In the genomic region with DNA sequence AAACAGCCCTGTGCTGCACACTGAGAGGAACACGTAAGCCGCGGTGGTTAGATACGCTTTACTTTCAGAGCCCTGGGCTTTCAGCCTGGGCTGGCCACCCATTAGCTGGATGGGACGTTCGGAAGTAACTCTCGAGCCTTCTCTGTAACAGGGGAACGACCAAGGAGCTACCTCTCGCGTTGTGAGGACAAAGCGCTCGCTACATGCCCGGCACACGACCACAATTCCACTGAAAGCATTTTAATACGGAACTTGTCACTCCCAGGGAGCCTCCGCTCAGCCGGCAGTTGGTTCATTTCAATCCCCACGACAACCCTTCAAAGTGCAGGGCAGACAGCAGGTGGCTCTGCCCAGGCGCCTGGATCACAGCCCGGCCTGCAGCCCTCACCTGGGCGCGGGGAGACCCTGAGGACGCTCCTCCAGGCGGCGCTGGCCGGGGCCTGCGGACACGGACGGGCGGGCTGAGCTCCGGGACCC, we compare ENCODE assay signal across 1 cellular context.
TF ChIP-seq lines count a peak whose summit lies in the region.

No MANE protein-coding gene starts in this region.

TF ChIP-seq in K562, 482 proteins besides CTCF, POLR2A, EP300 and RAD21:
- TF ChIP-seq FOXP1 (CRISPR knock-in tag; IDR thresholded peaks at IDR 0.05) (peak; percentile 59; the same call in 1 of the 2 replicates), TEAD1 (CRISPR knock-in tag; IDR thresholded peaks at IDR 0.05) (peak in 1 of 2 experiments; percentile 37; a peak in 1 of 4 replicates), KDM5B (IDR thresholded peaks at IDR 0.05; ENCODE audit: insufficient replicate concordance, low read depth, low read length) (peak; percentile 41), GABPB2 (CRISPR knock-in tag; conservative IDR thresholded peaks at IDR 0.05) (no peak), PHF8 (IDR thresholded peaks at IDR 0.05; ENCODE audit: borderline replicate concordance, low read length) (peak; percentile 61; the same call in 1 of the 2 replicates), ARID2 (IDR thresholded peaks at IDR 0.05) (no peak), ZNF232 (CRISPR knock-in tag; IDR thresholded peaks at IDR 0.05) (no peak), RBBP5 (IDR thresholded peaks at IDR 0.05; ENCODE audit: borderline replicate concordance, insufficient read depth, low read length, poor library complexity, severe bottlenecking) (peak; percentile 37), RB1 (IDR thresholded peaks at IDR 0.05; ENCODE audit: low read depth) (no peak), PTBP1 (IDR thresholded peaks at IDR 0.05; ENCODE audit: low read depth, low read length) (no peak), PRPF4 (IDR thresholded peaks at IDR 0.05; ENCODE audit: insufficient read depth, low read depth, low read length, poor library complexity, severe bottlenecking) (no peak), ZNF311 (CRISPR knock-in tag; IDR thresholded peaks at IDR 0.05) (no peak), GATAD2B (IDR thresholded peaks at IDR 0.05; ENCODE audit: borderline replicate concordance) (no peak), FOXA3 (CRISPR knock-in tag; conservative IDR thresholded peaks at IDR 0.05 in 1 of 2, IDR thresholded peaks at IDR 0.05 in 1 of 2) (peak in 1 of 2 experiments; percentile 26; a peak in 1 of 4 replicates), ARHGAP35 (IDR thresholded peaks at IDR 0.05; ENCODE audit: partially characterized antibody) (no peak), XRCC5 (IDR thresholded peaks at IDR 0.05; ENCODE audit: low read depth, low read length) (no peak), THRA (IDR thresholded peaks at IDR 0.05) (no peak), NR3C1 (CRISPR knock-in tag; IDR thresholded peaks at IDR 0.05) (no peak), KLF13 (tag; IDR thresholded peaks at IDR 0.05; ENCODE audit: borderline replicate concordance, low read depth) (no peak), ZFX (CRISPR knock-in tag; IDR thresholded peaks at IDR 0.05) (peak; percentile 43; the same call in 1 of the 2 replicates), GTF2F1 (IDR thresholded peaks at IDR 0.05; ENCODE audit: low read depth, low read length) (no peak), MED1 (CRISPR knock-in tag; IDR thresholded peaks at IDR 0.05; ENCODE audit: borderline replicate concordance) (no peak), SAP30 (IDR thresholded peaks at IDR 0.05; ENCODE audit: borderline replicate concordance, insufficient read depth, low read depth, low read length, poor library complexity, severe bottlenecking) (peak; percentile 27), ZNF124 (CRISPR knock-in tag; IDR thresholded peaks at IDR 0.05) (no peak), ZFP1 (CRISPR knock-in tag; IDR thresholded peaks at IDR 0.05) (no peak)
- TF ChIP-seq, protein P1, sequence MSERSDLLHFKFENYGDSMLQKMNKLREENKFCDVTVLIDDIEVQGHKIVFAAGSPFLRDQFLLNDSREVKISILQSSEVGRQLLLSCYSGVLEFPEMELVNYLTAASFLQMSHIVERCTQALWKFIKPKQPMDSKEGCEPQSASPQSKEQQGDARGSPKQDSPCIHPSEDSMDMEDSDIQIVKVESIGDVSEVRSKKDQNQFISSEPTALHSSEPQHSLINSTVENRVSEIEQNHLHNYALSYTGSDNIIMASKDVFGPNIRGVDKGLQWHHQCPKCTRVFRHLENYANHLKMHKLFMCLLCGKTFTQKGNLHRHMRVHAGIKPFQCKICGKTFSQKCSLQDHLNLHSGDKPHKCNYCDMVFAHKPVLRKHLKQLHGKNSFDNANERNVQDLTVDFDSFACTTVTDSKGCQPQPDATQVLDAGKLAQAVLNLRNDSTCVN (CRISPR knock-in tag; IDR thresholded peaks at IDR 0.05), result no peak
- TF ChIP-seq, protein P2, sequence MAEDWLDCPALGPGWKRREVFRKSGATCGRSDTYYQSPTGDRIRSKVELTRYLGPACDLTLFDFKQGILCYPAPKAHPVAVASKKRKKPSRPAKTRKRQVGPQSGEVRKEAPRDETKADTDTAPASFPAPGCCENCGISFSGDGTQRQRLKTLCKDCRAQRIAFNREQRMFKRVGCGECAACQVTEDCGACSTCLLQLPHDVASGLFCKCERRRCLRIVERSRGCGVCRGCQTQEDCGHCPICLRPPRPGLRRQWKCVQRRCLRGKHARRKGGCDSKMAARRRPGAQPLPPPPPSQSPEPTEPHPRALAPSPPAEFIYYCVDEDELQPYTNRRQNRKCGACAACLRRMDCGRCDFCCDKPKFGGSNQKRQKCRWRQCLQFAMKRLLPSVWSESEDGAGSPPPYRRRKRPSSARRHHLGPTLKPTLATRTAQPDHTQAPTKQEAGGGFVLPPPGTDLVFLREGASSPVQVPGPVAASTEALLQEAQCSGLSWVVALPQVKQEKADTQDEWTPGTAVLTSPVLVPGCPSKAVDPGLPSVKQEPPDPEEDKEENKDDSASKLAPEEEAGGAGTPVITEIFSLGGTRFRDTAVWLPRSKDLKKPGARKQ (CRISPR knock-in tag; IDR thresholded peaks at IDR 0.05), result no peak
